ENCODE assay signal across 2 cellular contexts in genomic region chr1:164841723-164842465, GRCh38.
TF ChIP-seq lines count a peak whose summit lies in the region.

No MANE protein-coding gene starts in this region.

TF ChIP-seq in GM23338, 12 proteins besides CTCF, POLR2A, EP300 and RAD21 (continued from another document):
- TF ChIP-seq STAT1 (IDR thresholded peaks at IDR 0.05; ENCODE audit: unreplicated experiment), result no peak
- no peak for TF ChIP-seq ETS1 (IDR thresholded peaks at IDR 0.05)
- TF ChIP-seq CREB1 (CRISPR knock-in tag; IDR thresholded peaks at IDR 0.05; ENCODE audit: low read depth), result no peak
- no peak for TF ChIP-seq NANOG (IDR thresholded peaks at IDR 0.05; ENCODE audit: borderline replicate concordance)

TF ChIP-seq in K562, 482 proteins besides CTCF, POLR2A, EP300 and RAD21 (continued from another document):
- TF ChIP-seq, protein P1, sequence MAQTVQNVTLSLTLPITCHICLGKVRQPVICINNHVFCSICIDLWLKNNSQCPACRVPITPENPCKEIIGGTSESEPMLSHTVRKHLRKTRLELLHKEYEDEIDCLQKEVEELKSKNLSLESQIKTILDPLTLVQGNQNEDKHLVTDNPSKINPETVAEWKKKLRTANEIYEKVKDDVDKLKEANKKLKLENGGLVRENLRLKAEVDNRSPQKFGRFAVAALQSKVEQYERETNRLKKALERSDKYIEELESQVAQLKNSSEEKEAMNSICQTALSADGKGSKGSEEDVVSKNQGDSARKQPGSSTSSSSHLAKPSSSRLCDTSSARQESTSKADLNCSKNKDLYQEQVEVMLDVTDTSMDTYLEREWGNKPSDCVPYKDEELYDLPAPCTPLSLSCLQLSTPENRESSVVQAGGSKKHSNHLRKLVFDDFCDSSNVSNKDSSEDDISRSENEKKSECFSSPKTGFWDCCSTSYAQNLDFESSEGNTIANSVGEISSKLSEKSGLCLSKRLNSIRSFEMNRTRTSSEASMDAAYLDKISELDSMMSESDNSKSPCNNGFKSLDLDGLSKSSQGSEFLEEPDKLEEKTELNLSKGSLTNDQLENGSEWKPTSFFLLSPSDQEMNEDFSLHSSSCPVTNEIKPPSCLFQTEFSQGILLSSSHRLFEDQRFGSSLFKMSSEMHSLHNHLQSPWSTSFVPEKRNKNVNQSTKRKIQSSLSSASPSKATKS (CRISPR knock-in tag; IDR thresholded peaks at IDR 0.05), result no peak
- TF ChIP-seq ETV1 (tag; conservative IDR thresholded peaks at IDR 0.05; ENCODE audit: low read depth), result no peak
- TF ChIP-seq DIDO1 (tag; IDR thresholded peaks at IDR 0.05; ENCODE audit: low read depth), result no peak
- no peak for TF ChIP-seq FOSL1 (tag; conservative IDR thresholded peaks at IDR 0.05)
- TF ChIP-seq NFXL1 (CRISPR knock-in tag; IDR thresholded peaks at IDR 0.05), result no peak
- TF ChIP-seq ZNF140 (CRISPR knock-in tag; IDR thresholded peaks at IDR 0.05), result no peak
- peak; percentile 20; the same call in 1 of the 2 replicates for TF ChIP-seq CBFA2T2 (conservative IDR thresholded peaks at IDR 0.05)
- no peak for TF ChIP-seq ZMIZ1 (IDR thresholded peaks at IDR 0.05; ENCODE audit: low read depth in 2 of 2, low read length in 2 of 2)
- no peak for TF ChIP-seq OTX1 (CRISPR knock-in tag; IDR thresholded peaks at IDR 0.05)
- TF ChIP-seq HDAC3 (IDR thresholded peaks at IDR 0.05; ENCODE audit: borderline replicate concordance, partially characterized antibody), result no peak
- TF ChIP-seq WHSC1 (IDR thresholded peaks at IDR 0.05; ENCODE audit: low read length), result no peak
- TF ChIP-seq THRB (CRISPR knock-in tag; conservative IDR thresholded peaks at IDR 0.05), result no peak
- TF ChIP-seq RAD51 (IDR thresholded peaks at IDR 0.05; ENCODE audit: borderline replicate concordance, low read depth), result peak; percentile 75; the same call in 1 of the 2 replicates
